ENCODE assay signal across 1 cellular context in genomic region chr20:33668087-33668790, GRCh38.
TF ChIP-seq lines count a peak whose summit lies in the region.

No MANE protein-coding gene starts in this region.

TF ChIP-seq in HepG2, 621 proteins besides CTCF, POLR2A, EP300 and RAD21 (continues in another document):
- TF ChIP-seq ZNF772 (CRISPR knock-in tag; IDR thresholded peaks at IDR 0.05), result no peak
- no peak for TF ChIP-seq TCF7 (IDR thresholded peaks at IDR 0.05; ENCODE audit: low read depth)
- no peak for TF ChIP-seq ZNF558 (CRISPR knock-in tag; IDR thresholded peaks at IDR 0.05; ENCODE audit: borderline replicate concordance)
- TF ChIP-seq ZBTB39 (CRISPR knock-in tag; IDR thresholded peaks at IDR 0.05), result peak; percentile 57; the same call in 1 of the 2 replicates
- no peak; the same call in 1 of the 2 replicates for TF ChIP-seq IRF2 (CRISPR knock-in tag; IDR thresholded peaks at IDR 0.05)
- TF ChIP-seq ZHX2 (IDR thresholded peaks at IDR 0.05; ENCODE audit: low read depth), result peak; percentile 87; the same call in 1 of the 2 replicates
- no peak for TF ChIP-seq ZHX2 (CRISPR knock-in tag; IDR thresholded peaks at IDR 0.05; ENCODE audit: borderline replicate concordance)
- no peak for TF ChIP-seq PLRG1 (conservative IDR thresholded peaks at IDR 0.05)
- TF ChIP-seq MAFF (IDR thresholded peaks at IDR 0.05; ENCODE audit: low read depth, low read length), result no peak
- TF ChIP-seq NKX3-1 (CRISPR knock-in tag; IDR thresholded peaks at IDR 0.05), result no peak
- peak; percentile 92 for TF ChIP-seq ZNF547 (CRISPR knock-in tag; IDR thresholded peaks at IDR 0.05)
- TF ChIP-seq PTBP1 (IDR thresholded peaks at IDR 0.05; ENCODE audit: low read depth, low read length, poor library complexity, severe bottlenecking), result no peak
- no peak for TF ChIP-seq KAT2B (IDR thresholded peaks at IDR 0.05; ENCODE audit: borderline replicate concordance, low read depth, low read length)
- TF ChIP-seq RNF2 (conservative IDR thresholded peaks at IDR 0.05; ENCODE audit: low read depth), result no peak
- TF ChIP-seq ZBTB1 (CRISPR knock-in tag; IDR thresholded peaks at IDR 0.05; ENCODE audit: borderline replicate concordance), result no peak
- no peak for TF ChIP-seq HNF1A (IDR thresholded peaks at IDR 0.05; ENCODE audit: low read depth)
- TF ChIP-seq HNF1A (CRISPR knock-in tag; IDR thresholded peaks at IDR 0.05; ENCODE audit: borderline replicate concordance), result no peak
- no peak for TF ChIP-seq GATAD1 (CRISPR knock-in tag; IDR thresholded peaks at IDR 0.05)
- no peak for TF ChIP-seq ATF6 (CRISPR knock-in tag; conservative IDR thresholded peaks at IDR 0.05)
- no peak for TF ChIP-seq ATF4 (CRISPR knock-in tag; IDR thresholded peaks at IDR 0.05)
- no peak; the same call in 1 of the 2 replicates for TF ChIP-seq ZNF703 (CRISPR knock-in tag; IDR thresholded peaks at IDR 0.05; ENCODE audit: borderline replicate concordance)
- no peak for TF ChIP-seq NPAS2 (CRISPR knock-in tag; IDR thresholded peaks at IDR 0.05; ENCODE audit: borderline replicate concordance)
- TF ChIP-seq HMGA1 (CRISPR knock-in tag; conservative IDR thresholded peaks at IDR 0.05), result no peak
- no peak for TF ChIP-seq HOXA7 (CRISPR knock-in tag; IDR thresholded peaks at IDR 0.05)
- TF ChIP-seq ZBTB4 (CRISPR knock-in tag; IDR thresholded peaks at IDR 0.05; ENCODE audit: borderline replicate concordance), result peak; percentile 96
- no peak for TF ChIP-seq HOXA5 (CRISPR knock-in tag; IDR thresholded peaks at IDR 0.05)
- no peak for TF ChIP-seq ZNF432 (CRISPR knock-in tag; IDR thresholded peaks at IDR 0.05; ENCODE audit: borderline replicate concordance)
- 0 out of 2 replicates have a peak, but pooled peaks have one; percentile 31 for TF ChIP-seq HCFC1 (IDR thresholded peaks at IDR 0.05; ENCODE audit: low read depth, low read length)
- no peak for TF ChIP-seq IKZF1 (IDR thresholded peaks at IDR 0.05)
- TF ChIP-seq PHF20 (CRISPR knock-in tag; IDR thresholded peaks at IDR 0.05), result no peak
- no peak for TF ChIP-seq TBL1XR1 (IDR thresholded peaks at IDR 0.05; ENCODE audit: borderline replicate concordance, low read length, partially characterized antibody)
- no peak for TF ChIP-seq JUND (CRISPR knock-in tag; IDR thresholded peaks at IDR 0.05)
- TF ChIP-seq SMAD1 (CRISPR knock-in tag; IDR thresholded peaks at IDR 0.05; ENCODE audit: borderline replicate concordance, low read depth), result no peak
- no peak for TF ChIP-seq MNT (IDR thresholded peaks at IDR 0.05)
- no peak for TF ChIP-seq CSRNP2 (CRISPR knock-in tag; conservative IDR thresholded peaks at IDR 0.05; ENCODE audit: low read depth)
- no peak for TF ChIP-seq MXI1 (IDR thresholded peaks at IDR 0.05; ENCODE audit: borderline replicate concordance, low read depth, low read length)
